In genomic region chr5:135466178-135467050, GRCh38 we compare ENCODE assay signal across 8 cellular contexts. TPM values are rescaled to one million over a fixed set of nuclear protein-coding genes. Genes with fewer than 3 reads are reported as not detected.
DNase-seq lines count a peak whose midpoint lies in the region; ATAC-seq, FAIRE-seq and TF ChIP-seq lines count a peak whose summit lies in the region.

No MANE protein-coding gene starts in this region.

- no peaks in the 10 kb centered on the region for H3K36me3 ChIP-seq in ascending aorta
- no peaks in the 10 kb centered on the region for H3K36me3 ChIP-seq in sigmoid colon

- no peak for TF ChIP-seq EP300 in sigmoid colon (IDR thresholded peaks at IDR 0.05)

- TF ChIP-seq CTCF in D721Med (IDR thresholded peaks at IDR 0.05; ENCODE audit: insufficient read depth, missing control alignments) (peak; percentile 81), ascending aorta (IDR thresholded peaks at IDR 0.05) (peak; percentile 79 to 93 (median 89)), sigmoid colon (IDR thresholded peaks at IDR 0.05) (peak; percentile 51 to 90 (median 70))

- H3K4me3 ChIP-seq in ascending aorta (peak overlapping the region; percentile 22 to 47), sigmoid colon (peak overlapping the region in 3 of 4 donors; percentile 20 to 29 (median 26))

- H3K27me3 ChIP-seq in ascending aorta (no peaks in the 10 kb centered on the region), sigmoid colon (peaks cover 0 to 27% (median 0%) of the 10 kb centered on the region in 3 donors)

- H3K27ac ChIP-seq in ascending aorta (no peak overlapping the region), sigmoid colon (no peak overlapping the region)

- 14 to 23% methylated on average over 43 of the region's 43 CpGs for WGBS in sigmoid colon, 2 donors

- intact Hi-C loops in ascending aorta (cut with DNase I), result loop anchor here (1.0 kb wide), 1 partner anchor 86 kb away; no protein-coding TSS in a partner anchor
- intact Hi-C loops in sigmoid colon (cut with DNase I), result loop anchor here (1.0 to 5.0 kb wide), 2 partner anchors 85 to 366 kb away; partner anchors contain the start of gene SLC25A48

- no peaks in the 10 kb centered on the region for H3K9me3 ChIP-seq in ascending aorta
- no peaks in the 10 kb centered on the region for H3K9me3 ChIP-seq in sigmoid colon

- no peak for FAIRE-seq in D721Med (lab: Jason Lieb, UNC)

- no peak for TF ChIP-seq POLR2A in sigmoid colon (IDR thresholded peaks at IDR 0.05)

- DNase-seq in D721Med (ENCODE audit: insufficient read length, low spot score) (peak; percentile 82), NCI-H1048 (lab: John Stamatoyannopoulos, UW) (peak; percentile 53), T-helper 22 cell (ENCODE audit: low read depth) (peak; percentile 5), ascending aorta (ENCODE audit: low spot score in 2 of 2) (peak in 1 of 2 donors; percentile 84), hippocampal formation (lab: John Stamatoyannopoulos, UW) (peak; percentile 52 to 71), sigmoid colon (peak; percentile 87)

- ATAC-seq in GM21786 (IDR thresholded peaks at IDR 0.05; ENCODE audit: unreplicated experiment) (peak; percentile 70), GM18519 (IDR thresholded peaks at IDR 0.05; ENCODE audit: low FRiP score, unreplicated experiment) (no peak)

- no peaks in the 10 kb centered on the region for H3K4me1 ChIP-seq in ascending aorta
- H3K4me1 ChIP-seq in sigmoid colon, result peaks cover 0 to 11% (median 4%) of the 10 kb centered on the region in 4 donors

RNA-seq across cellular contexts. Expression of gene TIFAB, which starts 14.3 kb away (rescaled TPM):
- total RNA-seq in ascending aorta (not detected), sigmoid colon (not detected)
- 1 to 10 TPM in 1 of 3 donors, under 1 TPM in 1, not detected in 1; 0.46 to 1.4 TPM for polyA plus RNA-seq in sigmoid colon

RNA-seq across cellular contexts. Expression of gene DCANP1, which starts 19.3 kb away (rescaled TPM):
- total RNA-seq in ascending aorta (not detected), sigmoid colon (not detected)
- under 1 TPM in 2 of 3 donors, not detected in 1; 0.13 to 0.46 TPM for polyA plus RNA-seq in sigmoid colon
